In genomic region chr3:18740631-18741583, GRCh38 we compare ENCODE assay signal across 8 cellular contexts.
DNase-seq lines count a peak whose midpoint lies in the region; ATAC-seq and TF ChIP-seq lines count a peak whose summit lies in the region.

No MANE protein-coding gene starts in this region.

- peaks cover 88 to 90% of the 10 kb centered on the region in 2 donors for H3K4me1 Mint-ChIP-seq in natural killer cell
- H3K4me1 Mint-ChIP-seq in osteocyte (ENCODE audit: unreplicated experiment): no peaks in the 10 kb centered on the region

- TF ChIP-seq CTCF in natural killer cell (IDR thresholded peaks at IDR 0.05) (no peak), osteocyte (IDR thresholded peaks at IDR 0.05) (no peak)

- intact Hi-C loops in natural killer cell (cut with micrococcal nuclease): loop anchor here (1.0 to 10.0 kb wide), 8 partner anchors 16 to 999 kb away; partner anchors contain the start of genes SATB1 and TBC1D5

- DNase-seq in NK-92 treated with Interleukin-12 subunit alpha and Interleukin-12 subunit beta, amount 100 ng/mL, for 24 hours (lab: John Stamatoyannopoulos, UW): peak; percentile 2
- no peak for DNase-seq in NK-92 (lab: John Stamatoyannopoulos, UW; ENCODE audit: unreplicated experiment)
- DNase-seq in activated CD4-positive, alpha-beta T cell treated with anti-CD3 and anti-CD28 coated beads, Interleukin-2, amount 50 U/mL, for 4 hours: peak; percentile 46 to 56
- no peak for DNase-seq in natural killer cell
- DNase-seq in NCI-H2171 treated with DMSO at 0.1 percent for 48 hours (lab: John Stamatoyannopoulos, UW): no peak
- no peak for DNase-seq in osteocyte (ENCODE audit: extremely low spot score, unreplicated experiment)
- no peak for DNase-seq in NCI-H128 (lab: John Stamatoyannopoulos, UW; ENCODE audit: unreplicated experiment)

- no peaks in the 10 kb centered on the region for H3K27me3 Mint-ChIP-seq in natural killer cell (ENCODE audit: low read depth in 2 of 2)
- no peaks in the 10 kb centered on the region for H3K27me3 Mint-ChIP-seq in osteocyte (ENCODE audit: unreplicated experiment)

- H3K27ac Mint-ChIP-seq in natural killer cell: peak overlapping the region; percentile 94 to 97
- no peak overlapping the region for H3K27ac Mint-ChIP-seq in osteocyte (ENCODE audit: unreplicated experiment)

- H3K9me3 Mint-ChIP-seq in natural killer cell (no peaks in the 10 kb centered on the region), osteocyte (ENCODE audit: unreplicated experiment) (peaks cover 4% of the 10 kb centered on the region)

- ATAC-seq in HG03196 (IDR thresholded peaks at IDR 0.05; ENCODE audit: unreplicated experiment) (peak; percentile 92), natural killer cell (peak; percentile 49 to 80 (median 68))

- H3K4me3 Mint-ChIP-seq in natural killer cell (peak overlapping the region; percentile 88), osteocyte (ENCODE audit: unreplicated experiment) (no peak overlapping the region)

- H3K36me3 Mint-ChIP-seq in natural killer cell (no peaks in the 10 kb centered on the region), osteocyte (ENCODE audit: unreplicated experiment) (no peaks in the 10 kb centered on the region)

Comparison
In these comparisons a context has a peak if more than half of its experiments do, and no peak if none do; other contexts are left out.
1. DNase-seq: peak in NK-92 treated with Interleukin-12 subunit alpha and Interleukin-12 subunit beta, amount 100 ng/mL, for 24 hours (single experiment) and activated CD4-positive, alpha-beta T cell treated with anti-CD3 and anti-CD28 coated beads, Interleukin-2, amount 50 U/mL, for 4 hours (2 of 2); none in NK-92 (single experiment), natural killer cell (single experiment), NCI-H2171 treated with DMSO at 0.1 percent for 48 hours (single experiment), osteocyte (single experiment) and NCI-H128 (single experiment).